Comparison of ENCODE assay signal across 20 cellular contexts in genomic region chr11:95659088-95659487, GRCh38.
DNase-seq lines count a peak whose midpoint lies in the region; ATAC-seq and TF ChIP-seq lines count a peak whose summit lies in the region.
"Had no signal": no experiment of that assay in that cellular context is flagged by ENCODE, and none has a peak within 500 bp of the region (broad histone marks: within the 10 kb centered on the region; RNA-seq: fewer than 3 reads in every experiment).

No MANE protein-coding gene starts in this region.

- no peak overlapping the region for H3K4me3 Mint-ChIP-seq in T-helper 17 cell
- H3K4me3 Mint-ChIP-seq: activated CD8-positive, alpha-beta memory T cell treated with anti-CD3 and anti-CD28 coated beads, Interleukin-2, amount 10 ng/mL, durations not matched to agents 7 days and 5 days had no signal

- no peak overlapping the region for H3K4me2 ChIP-seq in fibroblast of lung (ENCODE audit: extremely low read depth, insufficient read depth, low read length)
- H3K4me2 ChIP-seq: BLaER1 treated with 17β-estradiol and CSF1 and Interleukin-3, amounts not matched to agents 10 nM and 100 nM; PC-9 had no signal

- H3K9ac ChIP-seq in fibroblast of lung (ENCODE audit: insufficient read depth, low read length) = no peak overlapping the region
- H3K9ac ChIP-seq: BLaER1 treated with 17β-estradiol and CSF1 and Interleukin-3, amounts not matched to agents 10 nM and 100 nM had no signal

- H3K36me3 ChIP-seq in fibroblast of lung (ENCODE audit: control insufficient read depth, insufficient read depth, low read length) = no peaks in the 10 kb centered on the region
- H3K36me3 ChIP-seq: BLaER1 treated with 17β-estradiol and CSF1 and Interleukin-3, amounts not matched to agents 10 nM and 100 nM; left ventricle myocardium inferior; sigmoid colon; SJSA1; vagina had no signal

- TF ChIP-seq CTCF in fibroblast of lung (conservative IDR thresholded peaks at IDR 0.05 in 1 of 2, IDR thresholded peaks at IDR 0.05 in 1 of 2; ENCODE audit: low read depth in 1 of 2, low read length in 2 of 2) = no peak

- no peaks in the 10 kb centered on the region for H3K79me2 ChIP-seq in fibroblast of lung (ENCODE audit: control insufficient read depth, insufficient read depth, low read length)

- ATAC-seq in T-helper 17 cell (no peak), GM18858 (IDR thresholded peaks at IDR 0.05; ENCODE audit: unreplicated experiment) (no peak)
- ATAC-seq: activated CD8-positive, alpha-beta memory T cell treated with anti-CD3 and anti-CD28 coated beads, Interleukin-2, amount 10 ng/mL, durations not matched to agents 7 days and 5 days had no signal

- no peaks in the 10 kb centered on the region for H3K27me3 ChIP-seq in fibroblast of lung (ENCODE audit: control insufficient read depth, insufficient read depth, low read length)
- H3K27me3 ChIP-seq: BLaER1 treated with 17β-estradiol and CSF1 and Interleukin-3, amounts not matched to agents 10 nM and 100 nM; sigmoid colon; SJSA1; vagina had no signal

- H3K9me3 ChIP-seq in T-helper 17 cell (ENCODE audit: control insufficient read depth, low read length, poor library complexity, severe bottlenecking) (no peaks in the 10 kb centered on the region), fibroblast of lung (ENCODE audit: control insufficient read depth, insufficient read depth, low read depth, low read length) (no peaks in the 10 kb centered on the region)
- H3K9me3 ChIP-seq: sigmoid colon, SJSA1, vagina had no signal

- H3K27ac ChIP-seq in fibroblast of lung (ENCODE audit: insufficient read depth, low read length) = no peak overlapping the region
- H3K27ac ChIP-seq: BLaER1 treated with 17β-estradiol and CSF1 and Interleukin-3, amounts not matched to agents 10 nM and 100 nM; coronary artery; left ventricle myocardium inferior; PC-9; sigmoid colon; SJSA1; vagina had no signal

- no peaks in the 10 kb centered on the region for H4K20me1 ChIP-seq in fibroblast of lung (ENCODE audit: control insufficient read depth, extremely low read depth, insufficient read depth, low read length)
- H4K20me1 ChIP-seq: BLaER1 treated with 17β-estradiol and CSF1 and Interleukin-3, amounts not matched to agents 10 nM and 100 nM had no signal

- DNase-seq in ELR (ENCODE audit: low read depth) (peak; percentile 22), T-helper 17 cell (no peak), fibroblast of lung (ENCODE audit: low read depth in 2 of 2) (peak; percentile 33 to 65), skeletal muscle cell (ENCODE audit: low read depth) (peak; percentile 74), T-helper 2 cell (no peak)
- DNase-seq in stimulated activated CD4-positive, alpha-beta T cell treated with anti-CD3 and anti-CD28 coated beads, Interleukin-2, amount 100 ng/mL, for 48 hours = no peak
- DNase-seq: activated CD8-positive, alpha-beta memory T cell treated with anti-CD3 and anti-CD28 coated beads, Interleukin-2, amount 10 ng/mL, durations not matched to agents 7 days and 5 days; activated gamma-delta T cell; left ventricle myocardium inferior; NCI-H1436; NCI-H2171 treated with DMSO at 0.1 percent for 48 hours; PC-9; sigmoid colon; substantia nigra; T-helper 9 cell had no signal

- H3K4me3 ChIP-seq in fibroblast of lung (replicated peaks in 1 of 4; ENCODE audit: control extremely low read depth in 1 of 4, insufficient read depth in 1 of 4, low read depth in 3 of 4, low read length in 4 of 4) (no peak overlapping the region), skeletal muscle cell (ENCODE audit: low read depth, low read length) (no peak overlapping the region)
- H3K4me3 ChIP-seq: BLaER1 treated with 17β-estradiol and CSF1 and Interleukin-3, amounts not matched to agents 10 nM and 100 nM; coronary artery; left ventricle myocardium inferior; PC-9; sigmoid colon; SJSA1; vagina had no signal

- H3K4me1 Mint-ChIP-seq in T-helper 17 cell = peaks cover 4% of the 10 kb centered on the region

- peak overlapping the region; percentile 32 for H3K27ac Mint-ChIP-seq in T-helper 17 cell
- H3K27ac Mint-ChIP-seq: activated CD8-positive, alpha-beta memory T cell treated with anti-CD3 and anti-CD28 coated beads, Interleukin-2, amount 10 ng/mL, durations not matched to agents 7 days and 5 days had no signal

- H2AFZ ChIP-seq in fibroblast of lung (ENCODE audit: low read length) = no peak overlapping the region
- H2AFZ ChIP-seq: PC-9 had no signal

- no peaks in the 10 kb centered on the region for H3K27me3 Mint-ChIP-seq in T-helper 17 cell

- no peaks in the 10 kb centered on the region for H3K4me1 ChIP-seq in fibroblast of lung (ENCODE audit: control insufficient read depth, extremely low read depth, insufficient read depth, low read length)
- H3K4me1 ChIP-seq: BLaER1 treated with 17β-estradiol and CSF1 and Interleukin-3, amounts not matched to agents 10 nM and 100 nM; left ventricle myocardium inferior; sigmoid colon; SJSA1; vagina had no signal

- no peaks in the 10 kb centered on the region for H3K36me3 Mint-ChIP-seq in T-helper 17 cell (ENCODE audit: low read depth)
- H3K36me3 Mint-ChIP-seq: activated CD8-positive, alpha-beta memory T cell treated with anti-CD3 and anti-CD28 coated beads, Interleukin-2, amount 10 ng/mL, durations not matched to agents 7 days and 5 days had no signal

Comparison
In these comparisons a context has a peak if more than half of its experiments do, and no peak if none do; other contexts are left out.
1. DNase-seq: peak in ELR (single experiment), fibroblast of lung (2 of 2) and skeletal muscle cell (single experiment); none in T-helper 17 cell (0 of 3), stimulated activated CD4-positive, alpha-beta T cell treated with anti-CD3 and anti-CD28 coated beads, Interleukin-2, amount 100 ng/mL, for 48 hours (0 of 2) and T-helper 2 cell (0 of 5).